In genomic region chr16:30413116-30413806, GRCh38 we compare ENCODE assay signal across 23 cellular contexts. TPM values are rescaled to one million over a fixed set of nuclear protein-coding genes. Genes with fewer than 3 reads are reported as not detected.
DNase-seq lines count a peak whose midpoint lies in the region; ATAC-seq, FAIRE-seq and TF ChIP-seq lines count a peak whose summit lies in the region.
"Had no signal": no experiment of that assay in that cellular context is flagged by ENCODE, and none has a peak within 500 bp of the region (broad histone marks: within the 10 kb centered on the region; RNA-seq: fewer than 3 reads in every experiment).

No MANE protein-coding gene starts in this region.

- no peaks in the 10 kb centered on the region for H3K36me3 ChIP-seq in breast epithelium
- H3K36me3 ChIP-seq in keratinocyte (ENCODE audit: control insufficient read depth in 2 of 2, extremely low read depth in 1 of 2, insufficient read depth in 2 of 2, low read length in 2 of 2), result peaks cover 3 to 8% of the 10 kb centered on the region in 2 experiments
- H3K36me3 ChIP-seq in gastrocnemius medialis, result peaks cover 0 to 8% of the 10 kb centered on the region in 2 donors
- peaks cover 13 to 15% of the 10 kb centered on the region in 2 experiments for H3K36me3 ChIP-seq in SK-N-SH (replicated peaks in 1 of 2; ENCODE audit: control insufficient read depth in 1 of 2, insufficient read depth in 2 of 2, low read length in 1 of 2)

- no peaks in the 10 kb centered on the region for H3K27me3 Mint-ChIP-seq in MCF 10A (ENCODE audit: insufficient read depth, unreplicated experiment)
- H3K27me3 Mint-ChIP-seq: brain; effector memory CD8-positive, alpha-beta T cell had no signal

- H3K27ac Mint-ChIP-seq in MCF 10A (ENCODE audit: low read depth, unreplicated experiment), result no peak overlapping the region

- no peaks in the 10 kb centered on the region for H3K9me1 ChIP-seq in keratinocyte (ENCODE audit: control insufficient read depth, extremely low read depth, insufficient read depth, low read length)

- H3K9me3 ChIP-seq in breast epithelium (no peaks in the 10 kb centered on the region), keratinocyte (ENCODE audit: control insufficient read depth, low read depth, low read length) (no peaks in the 10 kb centered on the region), gastrocnemius medialis (no peaks in the 10 kb centered on the region), SK-N-SH (no peaks in the 10 kb centered on the region)
- H3K9me3 ChIP-seq: thoracic aorta had no signal

- FAIRE-seq in keratinocyte (lab: Jason Lieb, UNC), result no peak
- FAIRE-seq: small intestine had no signal

- TF ChIP-seq POLR2A in breast epithelium (IDR thresholded peaks at IDR 0.05) (no peak), gastrocnemius medialis (IDR thresholded peaks at IDR 0.05) (no peak)

- no peak overlapping the region for H3K9ac ChIP-seq in keratinocyte (ENCODE audit: control insufficient read depth, extremely low read depth, insufficient read depth, low read length)
- H3K9ac ChIP-seq in SK-N-SH, result no peak overlapping the region

- H3K9me3 Mint-ChIP-seq in MCF 10A (ENCODE audit: unreplicated experiment), result no peaks in the 10 kb centered on the region
- H3K9me3 Mint-ChIP-seq: brain; CD14-positive monocyte; effector memory CD8-positive, alpha-beta T cell had no signal

- dilution Hi-C loops in keratinocyte (cut with MboI; ENCODE audit: extremely low pct_ligation_motif_present, low sequenced_read_pairs), result no loop called here

- H3K79me2 ChIP-seq in keratinocyte (ENCODE audit: control insufficient read depth, insufficient read depth, low read length) (peaks cover 2% of the 10 kb centered on the region), SK-N-SH (ENCODE audit: insufficient read depth) (peaks cover 39% of the 10 kb centered on the region)

- H3F3A ChIP-seq in SK-N-SH (replicated peaks; ENCODE audit: insufficient read depth), result peaks cover 29% of the 10 kb centered on the region

- peaks cover 42% of the 10 kb centered on the region for H3K36me3 Mint-ChIP-seq in MCF 10A (ENCODE audit: insufficient read depth, unreplicated experiment)

- no peak for ATAC-seq in gastrocnemius medialis
- ATAC-seq: effector memory CD8-positive, alpha-beta T cell; left ventricle myocardium superior; Right ventricle myocardium inferior had no signal

- 97% methylated on average over 6 of the region's 6 CpGs for WGBS in SK-N-SH (ENCODE audit: low lambda C conversion rate)

- H3K4me1 Mint-ChIP-seq in MCF 10A (ENCODE audit: insufficient read depth, unreplicated experiment), result peaks cover 21% of the 10 kb centered on the region

- POLR2A ChIA-PET in MCF 10A (lab: Yijun Ruan, JAX), result interaction anchor here (0.8 to 1.4 kb wide), 4 partner anchors 17 to 348 kb away, joined by 3 to 5 read pairs (median 3); partner anchors contain the start of genes ALDOA, FBRS and ZNF785
- POLR2A ChIA-PET in RWPE1 (lab: Yijun Ruan, JAX; ENCODE audit: low non-redundant PET), result no interaction called here
- POLR2A ChIA-PET in SK-N-SH (lab: Yijun Ruan, JAX), result no interaction called here

- no peak overlapping the region for H2AFZ ChIP-seq in keratinocyte (ENCODE audit: control insufficient read depth, low read length)
- no peak overlapping the region for H2AFZ ChIP-seq in SK-N-SH (ENCODE audit: low read depth)

- intact Hi-C loops in breast epithelium (cut with DNase I; ENCODE audit: low total_unique reads), result loop anchor here (10.0 kb wide), 1 partner anchor 318 kb away; the partner anchor contains the start of genes TBX6 and YPEL3
- intact Hi-C loops in MCF 10A (cut with micrococcal nuclease), result no loop called here
- intact Hi-C loops in gastrocnemius medialis (cut with DNase I; ENCODE audit: low total_unique reads), result loop anchor here (10.0 kb wide), 1 partner anchor 348 kb away; the partner anchor contains the start of gene ALDOA

- BruUV-seq in MCF 10A (replicated peaks; lab: Mats Ljungman, UMichigan), result no TSS peak

- in situ Hi-C loops in gastrocnemius medialis (cut with MboI; ENCODE audit: low sequenced_read_pairs in 4 of 4), result loop anchor here in 2 of 4 donors (25.0 kb wide), 2 partner anchors 301 to 351 kb away; partner anchors contain the start of genes ALDOA (in 1 of the 2), GDPD3 (in 1 of the 2) and MAPK3 (in 1 of the 2)

- no peaks in the 10 kb centered on the region for H4K20me1 ChIP-seq in keratinocyte (ENCODE audit: control insufficient read depth, extremely low read depth, insufficient read depth, low read length)
- H4K20me1 ChIP-seq in SK-N-SH (ENCODE audit: insufficient read depth), result peaks cover 4% of the 10 kb centered on the region; the same call in 1 of the 2 replicates

- H3K27me3 ChIP-seq in breast epithelium (no peaks in the 10 kb centered on the region), keratinocyte (ENCODE audit: control insufficient read depth, extremely low read depth, insufficient read depth, low read length) (no peaks in the 10 kb centered on the region), gastrocnemius medialis (no peaks in the 10 kb centered on the region), SK-N-SH (ENCODE audit: insufficient read depth) (no peaks in the 10 kb centered on the region)

- TF ChIP-seq EP300 in SK-N-SH (IDR thresholded peaks at IDR 0.05; ENCODE audit: borderline replicate concordance in 1 of 2, low read depth in 1 of 2, low read length in 1 of 2), result no peak

- DNase-seq in breast epithelium (ENCODE audit: low spot score in 2 of 2) (no peak), MCF 10A (ENCODE audit: unreplicated experiment) (no peak), RWPE1 (ENCODE audit: low spot score) (no peak), keratinocyte (ENCODE audit: low read depth, low spot score) (no peak), gastrocnemius medialis (no peak), NCI-H526 (lab: John Stamatoyannopoulos, UW) (no peak), SK-N-SH (no peak)
- no peak for DNase-seq in effector CD4-positive, alpha-beta T cell
- DNase-seq: DMS 273 treated with DMSO at 0.1 percent for 48 hours; effector memory CD8-positive, alpha-beta T cell; left ventricle myocardium superior; NCI-H1048; NCI-H187; NCI-H748 treated with DMSO at 0.1 percent for 48 hours; posterior cingulate gyrus; small intestine; stimulated activated CD4-positive, alpha-beta T cell treated with anti-CD3 and anti-CD28 coated beads, Interleukin-2, amount 100 ng/mL, for 24 hours; stimulated activated naive CD4-positive, alpha-beta T cell had no signal

- CTCF ChIA-PET in MCF 10A (lab: Yijun Ruan, JAX) (interaction anchor here (0.6 kb wide), 1 partner anchor 51 kb away, joined by 6 read pairs; no protein-coding TSS in a partner anchor), RWPE1 (lab: Yijun Ruan, JAX) (no interaction called here), SK-N-SH (lab: Yijun Ruan, JAX) (no interaction called here)

- H3K4me2 ChIP-seq in keratinocyte (ENCODE audit: control insufficient read depth, extremely low read depth, insufficient read depth, low read depth, low read length) (no peak overlapping the region), SK-N-SH (no peak overlapping the region)

- no peaks in the 10 kb centered on the region for H3K9me2 ChIP-seq in SK-N-SH

- H3K4me1 ChIP-seq in breast epithelium (peaks cover 0 to 15% of the 10 kb centered on the region in 2 donors), keratinocyte (ENCODE audit: control insufficient read depth, extremely low read depth, insufficient read depth, low read length) (peaks cover 13% of the 10 kb centered on the region), gastrocnemius medialis (peaks cover 20 to 30% of the 10 kb centered on the region in 2 donors), SK-N-SH (ENCODE audit: control insufficient read depth in 1 of 2, insufficient read depth in 2 of 2, low read depth in 1 of 2, low read length in 1 of 2) (peaks cover 11 to 19% of the 10 kb centered on the region in 2 experiments; a peak in 2 of 4 replicates)

- no peak for TF ChIP-seq RAD21 in SK-N-SH (IDR thresholded peaks at IDR 0.05; ENCODE audit: low read length)

- no peak overlapping the region for H3K4me3 ChIP-seq in breast epithelium
- H3K4me3 ChIP-seq in keratinocyte (ENCODE audit: control insufficient read depth in 2 of 3, extremely low read depth in 1 of 3, insufficient read depth in 2 of 3, low read depth in 1 of 3, low read length in 3 of 3), result no peak overlapping the region
- no peak overlapping the region for H3K4me3 ChIP-seq in gastrocnemius medialis
- H3K4me3 ChIP-seq in SK-N-SH (ENCODE audit: low read depth in 2 of 2, low read length in 1 of 2), result no peak overlapping the region
- H3K4me3 ChIP-seq: thoracic aorta had no signal

- peak overlapping the region; percentile 10 to 36 for H3K27ac ChIP-seq in breast epithelium
- H3K27ac ChIP-seq in RWPE1, result peak overlapping the region; percentile 41
- H3K27ac ChIP-seq in keratinocyte (ENCODE audit: control insufficient read depth, insufficient read depth, low read length), result peak overlapping the region; percentile 41
- H3K27ac ChIP-seq in gastrocnemius medialis, result peak overlapping the region; percentile 65 to 98 (median 72)
- no peak overlapping the region for H3K27ac ChIP-seq in SK-N-SH (ENCODE audit: low read depth in 2 of 2, low read length in 1 of 2)
- H3K27ac ChIP-seq: thoracic aorta had no signal

- TF ChIP-seq CTCF in breast epithelium (IDR thresholded peaks at IDR 0.05), result no peak
- no peak for TF ChIP-seq CTCF in MCF 10A (IDR thresholded peaks at IDR 0.05; ENCODE audit: unreplicated experiment)
- no peak for TF ChIP-seq CTCF in RWPE1 (conservative IDR thresholded peaks at IDR 0.05; ENCODE audit: low read depth)
- TF ChIP-seq CTCF in keratinocyte (optimal IDR thresholded peaks at IDR 0.05 in 1 of 3, IDR thresholded peaks at IDR 0.05 in 1 of 3, conservative IDR thresholded peaks at IDR 0.05 in 1 of 3; ENCODE audit: extremely low read depth in 1 of 3, insufficient read depth in 2 of 3, low read length in 3 of 3), result no peak
- TF ChIP-seq CTCF in gastrocnemius medialis (IDR thresholded peaks at IDR 0.05 in 4 of 5, conservative IDR thresholded peaks at IDR 0.05 in 1 of 5), result no peak
- TF ChIP-seq CTCF in SK-N-SH (IDR thresholded peaks at IDR 0.05), result no peak

- H3K4me3 Mint-ChIP-seq in MCF 10A (ENCODE audit: unreplicated experiment), result no peak overlapping the region
- H3K4me3 Mint-ChIP-seq: brain; CD14-positive monocyte; effector memory CD8-positive, alpha-beta T cell had no signal

RNA-seq across cellular contexts. Expression of gene ZNF771, which starts 5.9 kb away (rescaled TPM):
- total RNA-seq in breast epithelium, result 10 to 100 TPM; 21.1 to 29.2 (median 22.2) TPM
- 8.1 and 8.3 TPM in 2 replicates for total RNA-seq in MCF 10A (2022)
- polyA plus RNA-seq in keratinocyte, result 2.8 to 4.1 TPM (median 4.0 TPM) in 3 replicates
- polyA plus RNA-seq in keratinocyte (2011; ENCODE audit: low read depth), result 0.59 TPM
- 2.9 and 5.2 TPM in 2 replicates for polyA plus RNA-seq in keratinocyte (2011; cell fraction: cytosol; rRNA removed)
- polyA plus RNA-seq in keratinocyte (2011; cell fraction: nucleus; rRNA removed), result 2.1 and 4.1 TPM in 2 replicates
- 1.7 and 3.3 TPM in 2 replicates for polyA plus RNA-seq in keratinocyte (2012; ENCODE audit: low replicate concordance)
- polyA minus RNA-seq in keratinocyte, result 1.0 to 4.3 TPM (median 3.9 TPM) in 3 replicates
- 6.1 TPM for polyA minus RNA-seq in keratinocyte (2011; cell fraction: cytosol; rRNA and poly(A)+ RNA removed)
- polyA minus RNA-seq in keratinocyte (2011; cell fraction: nucleus; rRNA and poly(A)+ RNA removed), result 1.7 and 2.2 TPM in 2 replicates
- 10 to 100 TPM; 16.7 to 34.1 (median 24.7) TPM for total RNA-seq in gastrocnemius medialis
- 20.4 and 21.7 TPM in 2 replicates for polyA plus RNA-seq in SK-N-SH (2012; rRNA removed)
- polyA plus RNA-seq in SK-N-SH (2012; cell fraction: cytosol; rRNA removed), result 13.5 and 14.9 TPM in 2 replicates
- 35.9 and 52.3 TPM in 2 replicates for polyA plus RNA-seq in SK-N-SH (2012; cell fraction: nucleus; rRNA removed)

RNA-seq across cellular contexts. Expression of gene DCTPP1, which starts 16.6 kb away (rescaled TPM):
- total RNA-seq in breast epithelium, result 10 to 100 TPM; 11.2 to 25.6 (median 20.1) TPM
- 29.1 and 42.4 TPM in 2 replicates for total RNA-seq in MCF 10A (2022)
- polyA plus RNA-seq in keratinocyte, result 68.5 to 95.8 TPM (median 88.5 TPM) in 3 replicates
- polyA plus RNA-seq in keratinocyte (2011; ENCODE audit: low read depth), result 6.5 TPM
- polyA plus RNA-seq in keratinocyte (2011; cell fraction: cytosol; rRNA removed), result 88.0 and 93.5 TPM in 2 replicates
- polyA plus RNA-seq in keratinocyte (2011; cell fraction: nucleus; rRNA removed), result 33.2 and 34.7 TPM in 2 replicates
- polyA plus RNA-seq in keratinocyte (2012; ENCODE audit: low replicate concordance), result 35.7 and 81.8 TPM in 2 replicates
- 28.6 to 38.1 TPM (median 28.8 TPM) in 3 replicates for polyA minus RNA-seq in keratinocyte
- polyA minus RNA-seq in keratinocyte (2011; cell fraction: cytosol; rRNA and poly(A)+ RNA removed), result 48.5 TPM
- 6.4 and 8.3 TPM in 2 replicates for polyA minus RNA-seq in keratinocyte (2011; cell fraction: nucleus; rRNA and poly(A)+ RNA removed)
- total RNA-seq in gastrocnemius medialis, result 10 to 100 TPM; 11.8 to 32.6 (median 17.8) TPM
- polyA plus RNA-seq in SK-N-SH (2012; rRNA removed), result 78.9 and 79.2 TPM in 2 replicates
- polyA plus RNA-seq in SK-N-SH (2012; cell fraction: cytosol; rRNA removed), result 60.5 and 75.2 TPM in 2 replicates
- 28.6 and 40.1 TPM in 2 replicates for polyA plus RNA-seq in SK-N-SH (2012; cell fraction: nucleus; rRNA removed)

RNA-seq across cellular contexts. Expression of gene ZNF48, which starts 18.0 kb away (rescaled TPM):
- 1 to 10 TPM; 4.8 to 9.5 (median 6.2) TPM for total RNA-seq in breast epithelium
- total RNA-seq in MCF 10A (2022), result 11.0 and 12.4 TPM in 2 replicates
- polyA plus RNA-seq in keratinocyte, result 3.7 to 4.3 TPM (median 3.7 TPM) in 3 replicates
- 6.7 TPM for polyA plus RNA-seq in keratinocyte (2011; ENCODE audit: low read depth)
- 2.3 and 4.2 TPM in 2 replicates for polyA plus RNA-seq in keratinocyte (2011; cell fraction: cytosol; rRNA removed)
- 4.0 and 4.5 TPM in 2 replicates for polyA plus RNA-seq in keratinocyte (2011; cell fraction: nucleus; rRNA removed)
- 3.7 and 4.9 TPM in 2 replicates for polyA plus RNA-seq in keratinocyte (2012; ENCODE audit: low replicate concordance)
- polyA minus RNA-seq in keratinocyte, result 3.8 to 6.8 TPM (median 4.4 TPM) in 3 replicates
- polyA minus RNA-seq in keratinocyte (2011; cell fraction: cytosol; rRNA and poly(A)+ RNA removed), result 5.0 TPM
- polyA minus RNA-seq in keratinocyte (2011; cell fraction: nucleus; rRNA and poly(A)+ RNA removed), result 2.9 and 3.1 TPM in 2 replicates
- 10 to 100 TPM in 2 of 4 donors, 1 to 10 TPM in 2; 4.4 to 12.7 (median 8.7) TPM for total RNA-seq in gastrocnemius medialis
- polyA plus RNA-seq in SK-N-SH (2012; rRNA removed), result 7.9 and 8.8 TPM in 2 replicates
- 7.3 and 7.6 TPM in 2 replicates for polyA plus RNA-seq in SK-N-SH (2012; cell fraction: cytosol; rRNA removed)
- 14.8 and 17.0 TPM in 2 replicates for polyA plus RNA-seq in SK-N-SH (2012; cell fraction: nucleus; rRNA removed)

RNA-seq across cellular contexts. Expression of gene SEPTIN1, which starts 30.9 kb away (rescaled TPM):
- 1 to 10 TPM; 1.3 to 4.6 (median 2.7) TPM for total RNA-seq in breast epithelium
- total RNA-seq in MCF 10A (2022), result 1.3 and 1.7 TPM in 2 replicates
- polyA plus RNA-seq in keratinocyte, result 0.04 TPM in 1 of 3 replicates, not detected in the others
- polyA plus RNA-seq in keratinocyte (2011; ENCODE audit: low read depth), result 0.27 TPM
- polyA plus RNA-seq in keratinocyte (2011; cell fraction: cytosol; rRNA removed), result 0.09 TPM in 1 of 2 replicates, not detected in the other
- 0.08 TPM in 1 of 2 replicates, not detected in the other for polyA plus RNA-seq in keratinocyte (2011; cell fraction: nucleus; rRNA removed)
- 0.37 and 0.42 TPM in 2 replicates for polyA plus RNA-seq in keratinocyte (2012; ENCODE audit: low replicate concordance)
- not detected in 3 replicates for polyA minus RNA-seq in keratinocyte
- polyA minus RNA-seq in keratinocyte (2011; cell fraction: cytosol; rRNA and poly(A)+ RNA removed), result not detected
- not detected in 2 replicates for polyA minus RNA-seq in keratinocyte (2011; cell fraction: nucleus; rRNA and poly(A)+ RNA removed)
- total RNA-seq in gastrocnemius medialis, result under 1 TPM in 1 of 4 donors, not detected in 3; 0.65 TPM
- polyA plus RNA-seq in SK-N-SH (2012; rRNA removed), result 0.13 and 0.25 TPM in 2 replicates
- 0.35 and 0.43 TPM in 2 replicates for polyA plus RNA-seq in SK-N-SH (2012; cell fraction: cytosol; rRNA removed)
- 0.76 and 0.94 TPM in 2 replicates for polyA plus RNA-seq in SK-N-SH (2012; cell fraction: nucleus; rRNA removed)
- polyA plus RNA-seq: AG04450 had no signal

RNA-seq across cellular contexts. Expression of gene SEPHS2, which starts 32.4 kb away (rescaled TPM):
- total RNA-seq in breast epithelium (10 to 100 TPM; 28.8 to 44.5 (median 40.6) TPM), MCF 10A (2022) (51.9 and 73.3 TPM in 2 replicates), gastrocnemius medialis (10 to 100 TPM; 23.7 to 29.5 (median 27.4) TPM)
- polyA plus RNA-seq in keratinocyte (33.2 to 38.1 TPM (median 36.5 TPM) in 3 replicates), SK-N-SH (2012; rRNA removed) (30.8 and 36.3 TPM in 2 replicates)
- 19.3 TPM for polyA plus RNA-seq in keratinocyte (2011; ENCODE audit: low read depth)
- 32.8 and 38.9 TPM in 2 replicates for polyA plus RNA-seq in keratinocyte (2011; cell fraction: cytosol; rRNA removed)
- polyA plus RNA-seq in keratinocyte (2011; cell fraction: nucleus; rRNA removed), result 24.1 and 25.4 TPM in 2 replicates
- 28.7 and 34.1 TPM in 2 replicates for polyA plus RNA-seq in keratinocyte (2012; ENCODE audit: low replicate concordance)
- polyA minus RNA-seq in keratinocyte, result 10.1 to 25.9 TPM (median 25.8 TPM) in 3 replicates
- polyA minus RNA-seq in keratinocyte (2011; cell fraction: cytosol; rRNA and poly(A)+ RNA removed), result 26.7 TPM
- polyA minus RNA-seq in keratinocyte (2011; cell fraction: nucleus; rRNA and poly(A)+ RNA removed), result 10.8 and 14.6 TPM in 2 replicates
- polyA plus RNA-seq in SK-N-SH (2012; cell fraction: cytosol; rRNA removed), result 35.0 and 39.4 TPM in 2 replicates
- polyA plus RNA-seq in SK-N-SH (2012; cell fraction: nucleus; rRNA removed), result 10.7 and 14.3 TPM in 2 replicates

Comparison
In these comparisons a context has a peak if more than half of its experiments do, and no peak if none do; other contexts are left out.
1. H3K27ac ChIP-seq: peak in breast epithelium (2 of 2), RWPE1 (single experiment), keratinocyte (single experiment) and gastrocnemius medialis (4 of 4); none in SK-N-SH (0 of 2).